In the genomic region with DNA sequence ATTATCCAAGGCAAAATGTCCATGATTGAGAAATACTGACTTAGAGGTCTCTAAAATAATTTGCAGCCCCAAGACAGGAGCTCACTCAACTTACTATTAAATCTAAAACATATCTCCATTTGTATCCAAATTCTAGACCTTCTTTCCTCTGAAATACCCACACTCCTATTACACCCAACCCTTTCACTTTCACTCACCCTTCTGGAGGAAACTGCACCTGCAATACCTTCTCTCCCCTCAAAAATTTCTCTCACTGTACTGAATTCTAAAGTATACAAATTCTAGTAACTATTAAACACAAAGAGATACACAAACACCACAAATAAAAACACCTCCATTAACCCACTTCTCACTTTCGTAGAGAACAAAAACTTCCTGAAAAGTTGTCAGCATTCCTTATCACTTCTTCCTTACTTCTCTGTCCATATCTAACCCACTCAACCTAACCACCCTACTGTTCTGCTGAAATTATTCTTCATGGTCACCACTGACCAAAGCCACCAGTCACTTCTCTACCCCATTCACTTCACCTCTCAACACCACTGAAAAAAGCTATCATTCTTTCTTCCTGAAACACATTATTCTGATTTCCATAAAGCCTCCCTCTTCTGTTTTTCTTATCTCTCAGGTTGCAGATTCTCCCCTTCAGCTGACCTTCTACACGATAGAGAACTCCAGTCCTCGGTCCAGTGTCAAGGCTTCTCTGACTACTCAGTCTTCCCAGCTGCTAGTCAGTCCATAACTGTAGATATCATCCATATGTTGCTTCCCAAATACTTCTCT, we compare ENCODE assay signal across 8 cellular contexts. TPM values are rescaled to one million over a fixed set of nuclear protein-coding genes. Genes with fewer than 3 reads are reported as not detected.
DNase-seq lines count a peak whose midpoint lies in the region; ATAC-seq lines count a peak whose summit lies in the region.
"Had no signal": no experiment of that assay in that cellular context is flagged by ENCODE, and none has a peak within 500 bp of the region (broad histone marks: within the 10 kb centered on the region; RNA-seq: fewer than 3 reads in every experiment).

No MANE protein-coding gene starts in this region.

- no peak for DNase-seq in naive thymus-derived CD4-positive, alpha-beta T cell
- DNase-seq in KBM-7 (no peak), left colon (no peak)
- DNase-seq: stimulated activated naive CD4-positive, alpha-beta T cell treated with Interleukin-2 at 50 U/mL for 16 hours had no signal

- CTCF ChIA-PET in naive thymus-derived CD4-positive, alpha-beta T cell (lab: Charles Lee), result interaction anchor here (0.6 kb wide), 1 partner anchor 1389 kb away, joined by 3 read pairs; no protein-coding TSS in a partner anchor

- peak overlapping the region in 5 of 9 donors; percentile 3 to 41 (median 8) for H3K27ac Mint-ChIP-seq in naive thymus-derived CD4-positive, alpha-beta T cell

- H3K36me3 Mint-ChIP-seq in naive thymus-derived CD4-positive, alpha-beta T cell, result peaks cover 16 to 44% (median 18%) of the 10 kb centered on the region in 5 donors

- H3K9me3 Mint-ChIP-seq in naive thymus-derived CD4-positive, alpha-beta T cell, result peaks cover 0 to 3% (median 0%) of the 10 kb centered on the region in 11 donors

- H3K27ac ChIP-seq in naive thymus-derived CD4-positive, alpha-beta T cell (ENCODE audit: low read depth, low read length), result no peak overlapping the region

- H3K4me1 ChIP-seq in naive thymus-derived CD4-positive, alpha-beta T cell (ENCODE audit: control insufficient read depth in 2 of 2, insufficient read depth in 2 of 2, low read length in 2 of 2), result peaks cover 5 to 19% of the 10 kb centered on the region in 2 donors

- H3K4me1 Mint-ChIP-seq in naive thymus-derived CD4-positive, alpha-beta T cell, result peaks cover 31 to 74% (median 58%) of the 10 kb centered on the region in 7 donors

- H3K27me3 ChIP-seq in naive thymus-derived CD4-positive, alpha-beta T cell (ENCODE audit: control insufficient read depth in 2 of 2, insufficient read depth in 2 of 2, low read length in 2 of 2), result no peaks in the 10 kb centered on the region

- intact Hi-C loops in naive thymus-derived CD4-positive, alpha-beta T cell (cut with micrococcal nuclease), result loop anchor here (1.0 to 5.0 kb wide), 3 partner anchors 12 to 47 kb away; no protein-coding TSS in a partner anchor
- intact Hi-C loops in left colon (cut with DNase I, micrococcal nuclease), result no loop called here

- H3K9me3 ChIP-seq in naive thymus-derived CD4-positive, alpha-beta T cell (ENCODE audit: control insufficient read depth in 2 of 3, low read length in 3 of 3), result no peaks in the 10 kb centered on the region

- ATAC-seq in GM19025 (IDR thresholded peaks at IDR 0.05; ENCODE audit: low read depth, unreplicated experiment), result peak; percentile 55
- peak; percentile 61 for ATAC-seq in HG02588 (IDR thresholded peaks at IDR 0.05; ENCODE audit: unreplicated experiment)
- peak; percentile 65 for ATAC-seq in HG03521 (IDR thresholded peaks at IDR 0.05; ENCODE audit: unreplicated experiment)
- peak; percentile 20 for ATAC-seq in naive thymus-derived CD4-positive, alpha-beta T cell
- ATAC-seq in GM21515 (IDR thresholded peaks at IDR 0.05; ENCODE audit: unreplicated experiment), result no peak
- no peak for ATAC-seq in left colon

- H3K27me3 Mint-ChIP-seq in naive thymus-derived CD4-positive, alpha-beta T cell, result no peaks in the 10 kb centered on the region

- in situ Hi-C loops in KBM-7 (cut with MboI; ENCODE audit: low pct_unique_long_range_greater_than_20kb, low sequenced_read_pairs), result no loop called here

- H3K4me3 Mint-ChIP-seq in naive thymus-derived CD4-positive, alpha-beta T cell, result peak overlapping the region in 7 of 10 donors; percentile 1 to 67 (median 5)

- POLR2A ChIA-PET in naive thymus-derived CD4-positive, alpha-beta T cell (lab: Charles Lee), result interaction anchor here (1.2 kb wide), 1 partner anchor 31 kb away, joined by 4 read pairs; no protein-coding TSS in a partner anchor

- H3K36me3 ChIP-seq in naive thymus-derived CD4-positive, alpha-beta T cell (ENCODE audit: control insufficient read depth in 2 of 3, insufficient read depth in 3 of 3, low read length in 3 of 3), result peaks cover 0 to 12% (median 0%) of the 10 kb centered on the region in 3 experiments

- no peak overlapping the region for H3K4me3 ChIP-seq in naive thymus-derived CD4-positive, alpha-beta T cell (ENCODE audit: low read length)

RNA-seq across cellular contexts. Expression of gene LMBRD1, which starts 12.0 kb away (rescaled TPM):
- 10 to 100 TPM; 27.4 to 49.1 (median 41.7) TPM for total RNA-seq in naive thymus-derived CD4-positive, alpha-beta T cell
- polyA plus RNA-seq in naive thymus-derived CD4-positive, alpha-beta T cell, result 10 to 100 TPM; 44.7 to 45.5 TPM
- total RNA-seq in left colon, result 10 to 100 TPM; 56.9 to 85.1 TPM

Comparison
In these comparisons a context has a peak if more than half of its experiments do, and no peak if none do; other contexts are left out.
1. ATAC-seq: peak in GM19025 (single experiment), HG02588 (single experiment), HG03521 (single experiment) and naive thymus-derived CD4-positive, alpha-beta T cell (single experiment); none in GM21515 (single experiment) and left colon (single experiment).
2. intact Hi-C loops: an anchor here in naive thymus-derived CD4-positive, alpha-beta T cell (1.0 to 5.0 kb wide); none called in left colon.